In the genomic region with DNA sequence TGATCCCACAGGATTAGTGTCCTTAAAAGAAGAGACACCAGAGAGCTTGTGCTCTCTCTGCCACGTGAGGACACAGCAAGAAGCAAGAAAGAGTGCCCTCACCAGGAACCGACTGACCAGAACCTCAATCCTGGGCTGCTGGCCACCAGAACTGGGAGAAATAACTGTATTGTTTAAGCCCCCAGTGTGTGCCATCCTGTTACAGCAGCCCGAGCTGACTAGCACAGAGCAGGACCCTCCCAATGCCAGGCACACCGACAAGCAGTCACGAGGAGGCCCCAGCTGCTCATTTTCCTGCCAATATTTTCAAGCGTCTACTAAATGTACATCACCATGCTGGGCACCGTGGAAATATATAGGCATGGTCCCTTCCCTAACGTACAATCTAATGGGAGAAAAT, we compare ENCODE assay signal across 16 cellular contexts. TPM values are rescaled to one million over a fixed set of nuclear protein-coding genes. Genes with fewer than 3 reads are reported as not detected.
"Had no signal": no experiment of that assay in that cellular context is flagged by ENCODE, and none has a peak within 500 bp of the region (broad histone marks: within the 10 kb centered on the region; RNA-seq: fewer than 3 reads in every experiment).

No MANE protein-coding gene starts in this region.

- H3K4me1 ChIP-seq: psoas muscle had no signal

- H3K27ac ChIP-seq: gastroesophageal sphincter, psoas muscle, SK-N-MC, thoracic aorta had no signal

- H3K27ac Mint-ChIP-seq: activated T-helper 17 cell treated with anti-CD3 and anti-CD28 coated beads, Interleukin-2, amount 50 U/mL, for 72 hours; stimulated activated naive CD8-positive, alpha-beta T cell treated with anti-CD3 and anti-CD28 coated beads, Interleukin-15, Interleukin-2, amounts not matched to agents 100 ng/mL and 50 ng/mL, for 24 hours had no signal

- H3K4me3 ChIP-seq: gastroesophageal sphincter, psoas muscle, SK-N-MC, thoracic aorta had no signal

- H3K27me3 Mint-ChIP-seq: activated T-helper 17 cell treated with anti-CD3 and anti-CD28 coated beads, Interleukin-2, amount 50 U/mL, for 72 hours had no signal

- ATAC-seq: activated T-helper 17 cell treated with anti-CD3 and anti-CD28 coated beads, Interleukin-2, amount 50 U/mL, for 72 hours; gastroesophageal sphincter; psoas muscle had no signal

- H3K9me3 ChIP-seq: gastroesophageal sphincter, psoas muscle, thoracic aorta had no signal

- H3K36me3 Mint-ChIP-seq: brain had no signal

- DNase-seq: activated naive CD4-positive, alpha-beta T cell treated with Interleukin-2 at 50 U/mL for 16 hours; dermis blood vessel endothelial cell; endodermal cell; erythroblast; psoas muscle; T-helper 9 cell had no signal

- H3K36me3 ChIP-seq: gastroesophageal sphincter, thoracic aorta had no signal

- H3K9me3 Mint-ChIP-seq: activated T-helper 17 cell treated with anti-CD3 and anti-CD28 coated beads, Interleukin-2, amount 50 U/mL, for 72 hours; endodermal cell; nephron; stimulated activated naive CD8-positive, alpha-beta T cell treated with anti-CD3 and anti-CD28 coated beads, Interleukin-15, Interleukin-2, amounts not matched to agents 100 ng/mL and 50 ng/mL, for 24 hours had no signal

- H3K4me3 Mint-ChIP-seq: activated T-helper 17 cell treated with anti-CD3 and anti-CD28 coated beads, Interleukin-2, amount 50 U/mL, for 72 hours; brain; endodermal cell; nephron; stimulated activated naive CD8-positive, alpha-beta T cell treated with anti-CD3 and anti-CD28 coated beads, Interleukin-15, Interleukin-2, amounts not matched to agents 100 ng/mL and 50 ng/mL, for 24 hours had no signal

RNA-seq across cellular contexts. Expression of a gene that starts 17.1 kb away (rescaled TPM):
- total RNA-seq: activated T-helper 17 cell treated with anti-CD3 and anti-CD28 coated beads, Interleukin-2, amount 50 U/mL, for 72 hours; dermis blood vessel endothelial cell; mesenteric fat pad; psoas muscle; thoracic aorta; urinary bladder had no signal
- polyA plus RNA-seq: liver had no signal
